ENCODE assay signal across 13 cellular contexts in the genomic region with DNA sequence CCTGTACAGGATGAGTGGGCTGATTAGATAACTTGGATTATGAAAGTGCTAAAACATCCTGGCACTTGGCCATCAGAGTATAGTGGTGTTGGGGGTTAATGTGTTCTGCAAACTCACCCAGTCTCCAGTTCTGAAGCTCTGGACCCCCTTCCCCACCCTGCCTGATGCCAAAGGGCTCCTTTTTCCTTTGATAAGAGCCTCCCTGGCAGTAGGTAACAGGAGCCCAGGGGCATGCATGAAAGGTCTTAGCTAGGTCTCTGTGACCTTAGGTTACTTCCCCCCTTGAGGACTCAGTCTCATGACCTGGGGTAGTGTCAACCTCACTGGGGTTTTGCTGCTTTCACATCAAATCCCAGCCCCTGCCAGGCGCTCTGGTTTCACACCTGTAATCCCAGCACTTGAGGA. TPM values are rescaled to one million over a fixed set of nuclear protein-coding genes. Genes with fewer than 3 reads are reported as not detected.
DNase-seq lines count a peak whose midpoint lies in the region; ATAC-seq, FAIRE-seq and TF ChIP-seq lines count a peak whose summit lies in the region.
"Had no signal": no experiment of that assay in that cellular context is flagged by ENCODE, and none has a peak within 500 bp of the region (broad histone marks: within the 10 kb centered on the region; RNA-seq: fewer than 3 reads in every experiment).

No MANE protein-coding gene starts in this region.

- H3K36me3 ChIP-seq in CD4-positive, CD25-positive, alpha-beta regulatory T cell (ENCODE audit: control insufficient read depth, insufficient read depth, low read length) = peaks cover 12% of the 10 kb centered on the region
- H3K36me3 ChIP-seq in OCI-LY1 (ENCODE audit: insufficient read depth, low read length) = peaks cover 31% of the 10 kb centered on the region
- H3K36me3 ChIP-seq in astrocyte (ENCODE audit: insufficient read depth, low read length) = peaks cover 10% of the 10 kb centered on the region

- H3K27me3 Mint-ChIP-seq in CD4-positive, CD25-positive, alpha-beta regulatory T cell = no peaks in the 10 kb centered on the region
- peaks cover 4% of the 10 kb centered on the region for H3K27me3 Mint-ChIP-seq in astrocyte (ENCODE audit: low read depth, unreplicated experiment)

- H3K9me3 ChIP-seq in CD4-positive, CD25-positive, alpha-beta regulatory T cell (ENCODE audit: control insufficient read depth in 2 of 2, low read length in 2 of 2) = no peaks in the 10 kb centered on the region
- H3K9me3 ChIP-seq in OCI-LY1 (ENCODE audit: low read length) = no peaks in the 10 kb centered on the region
- H3K9me3 ChIP-seq in astrocyte (ENCODE audit: insufficient read depth, low read depth, low read length) = peaks cover 5% of the 10 kb centered on the region
- H3K9me3 ChIP-seq: HAP-1 had no signal

- no peak overlapping the region for H3K27ac Mint-ChIP-seq in CD4-positive, CD25-positive, alpha-beta regulatory T cell
- peak overlapping the region; percentile 3 for H3K27ac Mint-ChIP-seq in astrocyte (ENCODE audit: unreplicated experiment)

- no peak overlapping the region for H2AFZ ChIP-seq in OCI-LY1 (ENCODE audit: low read length)
- H2AFZ ChIP-seq in astrocyte (ENCODE audit: low read depth, low read length) = no peak overlapping the region

- TF ChIP-seq CTCF in 22Rv1 (IDR thresholded peaks at IDR 0.05) (no peak), OCI-LY1 (IDR thresholded peaks at IDR 0.05; ENCODE audit: low read length) (no peak), astrocyte (IDR thresholded peaks at IDR 0.05; ENCODE audit: insufficient read depth, low read depth, low read length) (no peak)

- H3K36me3 Mint-ChIP-seq in CD4-positive, CD25-positive, alpha-beta regulatory T cell = no peaks in the 10 kb centered on the region
- H3K36me3 Mint-ChIP-seq in astrocyte (ENCODE audit: low read depth, unreplicated experiment) = peaks cover 8% of the 10 kb centered on the region

- H3K4me2 ChIP-seq in OCI-LY1 (ENCODE audit: low read length) (0 out of 2 replicates have a peak overlapping the region, but pooled peaks have one; percentile 97), astrocyte (ENCODE audit: low read length) (peak overlapping the region; percentile 100)

- no peak for FAIRE-seq in astrocyte (lab: Jason Lieb, UNC)

- H3K4me3 Mint-ChIP-seq in CD4-positive, CD25-positive, alpha-beta regulatory T cell = peak overlapping the region; percentile 16 to 99 (median 68)
- peak overlapping the region; percentile 100 for H3K4me3 Mint-ChIP-seq in astrocyte (ENCODE audit: unreplicated experiment)

- peaks cover 35% of the 10 kb centered on the region for H3K4me1 ChIP-seq in CD4-positive, CD25-positive, alpha-beta regulatory T cell (ENCODE audit: control insufficient read depth, insufficient read depth, low read length, poor library complexity, severe bottlenecking)
- H3K4me1 ChIP-seq in OCI-LY1 (ENCODE audit: insufficient read depth, low read length, severe bottlenecking) (peaks cover 29% of the 10 kb centered on the region), astrocyte (ENCODE audit: insufficient read depth, low read length) (peaks cover 22% of the 10 kb centered on the region)

- no peaks in the 10 kb centered on the region for H3K27me3 ChIP-seq in CD4-positive, CD25-positive, alpha-beta regulatory T cell (ENCODE audit: control insufficient read depth, insufficient read depth, low read length)
- H3K27me3 ChIP-seq in OCI-LY1 (ENCODE audit: insufficient read depth, low read length) (peaks cover 9% of the 10 kb centered on the region; the same call in 1 of the 2 replicates), astrocyte (ENCODE audit: insufficient read depth, low read length) (no peaks in the 10 kb centered on the region)

- no peaks in the 10 kb centered on the region for H3K9me2 ChIP-seq in OCI-LY1 (ENCODE audit: low read depth, low read length)

- peaks cover 3 to 41% (median 18%) of the 10 kb centered on the region in 4 donors for H3K4me1 Mint-ChIP-seq in CD4-positive, CD25-positive, alpha-beta regulatory T cell
- H3K4me1 Mint-ChIP-seq in astrocyte (ENCODE audit: low read depth, unreplicated experiment) = peaks cover 7% of the 10 kb centered on the region

- ATAC-seq in CD4-positive, CD25-positive, alpha-beta regulatory T cell (ENCODE audit: low read depth in 2 of 2) = no peak
- ATAC-seq in HG02623 (IDR thresholded peaks at IDR 0.05; ENCODE audit: unreplicated experiment) (no peak), GM21367 (IDR thresholded peaks at IDR 0.05; ENCODE audit: unreplicated experiment) (no peak)
- ATAC-seq: sciatic nerve had no signal

- H3F3A ChIP-seq in OCI-LY1 (ENCODE audit: insufficient read depth, low read length) = no peaks in the 10 kb centered on the region

- H3K79me2 ChIP-seq in OCI-LY1 (ENCODE audit: insufficient read depth, low read length) (peaks cover 18% of the 10 kb centered on the region; the same call in 1 of the 2 replicates), astrocyte (ENCODE audit: insufficient read depth, low read length) (peaks cover 47% of the 10 kb centered on the region)

- H4K20me1 ChIP-seq in OCI-LY1 (ENCODE audit: insufficient read depth, low read length) (no peaks in the 10 kb centered on the region), astrocyte (ENCODE audit: insufficient read depth, low read length) (peaks cover 33% of the 10 kb centered on the region)

- no peak for DNase-seq in CD4-positive, CD25-positive, alpha-beta regulatory T cell
- DNase-seq in astrocyte (ENCODE audit: low read depth) = no peak
- DNase-seq in nucleus accumbens (lab: John Stamatoyannopoulos, UW) = no peak
- DNase-seq in NCI-H510A (lab: John Stamatoyannopoulos, UW) = no peak
- DNase-seq: activated effector memory CD4-positive, alpha-beta T cell treated with Interleukin-2 at 50 U/mL for 16 hours; NCI-H2081; NK-92 treated with Interleukin-12 subunit alpha and Interleukin-12 subunit beta, amount 100 ng/mL, for 24 hours had no signal

- H3K27ac ChIP-seq in 22Rv1 (peak overlapping the region; percentile 85), OCI-LY1 (ENCODE audit: low read depth, low read length, poor library complexity, severe bottlenecking) (no peak overlapping the region), astrocyte (ENCODE audit: low read depth, low read length) (no peak overlapping the region)
- H3K27ac ChIP-seq in CD4-positive, CD25-positive, alpha-beta regulatory T cell (ENCODE audit: insufficient read depth, low read length, poor library complexity, severe bottlenecking) = no peak overlapping the region

- H3K4me3 ChIP-seq in CD4-positive, CD25-positive, alpha-beta regulatory T cell (ENCODE audit: low read depth, low read length) = no peak overlapping the region
- H3K4me3 ChIP-seq in OCI-LY1 (ENCODE audit: low read depth, low read length, poor library complexity, severe bottlenecking) (no peak overlapping the region), astrocyte (ENCODE audit: insufficient read depth, low read depth, low read length) (no peak overlapping the region)

- H3K9ac ChIP-seq in OCI-LY1 (ENCODE audit: low read length) (no peak overlapping the region), astrocyte (ENCODE audit: low read length) (no peak overlapping the region)

- no peaks in the 10 kb centered on the region for H3K9me3 Mint-ChIP-seq in CD4-positive, CD25-positive, alpha-beta regulatory T cell
- peaks cover 7% of the 10 kb centered on the region for H3K9me3 Mint-ChIP-seq in astrocyte (ENCODE audit: unreplicated experiment)

RNA-seq across cellular contexts. Expression of a gene that starts 2.5 kb away (rescaled TPM):
- total RNA-seq in CD4-positive, CD25-positive, alpha-beta regulatory T cell = 2,201 TPM
- polyA plus RNA-seq in CD4-positive, CD25-positive, alpha-beta regulatory T cell = 1,000 to 10,000 TPM; 1,925 to 3,295 (median 2,756) TPM
- total RNA-seq in astrocyte = 1,111 and 1,198 TPM in 2 replicates

RNA-seq across cellular contexts. Expression of a gene that starts 2.6 kb away (rescaled TPM):
- 27.4 TPM for total RNA-seq in CD4-positive, CD25-positive, alpha-beta regulatory T cell
- 100 to 1,000 TPM; 130 to 181 (median 149) TPM for polyA plus RNA-seq in CD4-positive, CD25-positive, alpha-beta regulatory T cell
- 45.4 and 49.3 TPM in 2 replicates for total RNA-seq in astrocyte

RNA-seq across cellular contexts. Expression of a gene that starts 15.6 kb away (rescaled TPM):
- 27.0 TPM for total RNA-seq in CD4-positive, CD25-positive, alpha-beta regulatory T cell
- 10 to 100 TPM; 42.4 to 63.7 (median 60.0) TPM for polyA plus RNA-seq in CD4-positive, CD25-positive, alpha-beta regulatory T cell
- 35.6 and 42.2 TPM in 2 replicates for total RNA-seq in astrocyte

RNA-seq across cellular contexts. Expression of a gene that starts 19.3 kb away (rescaled TPM):
- 4.4 TPM for total RNA-seq in CD4-positive, CD25-positive, alpha-beta regulatory T cell
- polyA plus RNA-seq in CD4-positive, CD25-positive, alpha-beta regulatory T cell = 1 to 10 TPM in 2 of 4 donors, under 1 TPM in 2; 0.40 to 2.1 (median 1.0) TPM
- total RNA-seq in astrocyte = 0.94 and 2.9 TPM in 2 replicates

RNA-seq across cellular contexts. Expression of a gene that starts 40.2 kb away (rescaled TPM):
- not detected for total RNA-seq in CD4-positive, CD25-positive, alpha-beta regulatory T cell
- polyA plus RNA-seq in CD4-positive, CD25-positive, alpha-beta regulatory T cell = not detected
- total RNA-seq in astrocyte = 110 and 115 TPM in 2 replicates
